In genomic region chr15:37813306-37813705, GRCh38 we compare ENCODE assay signal across 7 cellular contexts.
"Had no signal": no experiment of that assay in that cellular context is flagged by ENCODE, and none has a peak within 500 bp of the region (broad histone marks: within the 10 kb centered on the region; RNA-seq: fewer than 3 reads in every experiment).

No MANE protein-coding gene starts in this region.

- H2AFZ ChIP-seq: GM23338 had no signal

- ATAC-seq: GM23338, HCT116 had no signal

- H3K4me2 ChIP-seq: GM23338 had no signal

- H3K4me1 ChIP-seq: HAP-1 had no signal

- H3K36me3 ChIP-seq: HAP-1 had no signal

- H3K9me3 ChIP-seq: HAP-1 had no signal

- H3K4me3 ChIP-seq: GM23338, HAP-1 had no signal

- DNase-seq: H7, HFFc6, Kasumi-1, KG1 had no signal
